Comparison of ENCODE assay signal across 26 cellular contexts in the genomic region with DNA sequence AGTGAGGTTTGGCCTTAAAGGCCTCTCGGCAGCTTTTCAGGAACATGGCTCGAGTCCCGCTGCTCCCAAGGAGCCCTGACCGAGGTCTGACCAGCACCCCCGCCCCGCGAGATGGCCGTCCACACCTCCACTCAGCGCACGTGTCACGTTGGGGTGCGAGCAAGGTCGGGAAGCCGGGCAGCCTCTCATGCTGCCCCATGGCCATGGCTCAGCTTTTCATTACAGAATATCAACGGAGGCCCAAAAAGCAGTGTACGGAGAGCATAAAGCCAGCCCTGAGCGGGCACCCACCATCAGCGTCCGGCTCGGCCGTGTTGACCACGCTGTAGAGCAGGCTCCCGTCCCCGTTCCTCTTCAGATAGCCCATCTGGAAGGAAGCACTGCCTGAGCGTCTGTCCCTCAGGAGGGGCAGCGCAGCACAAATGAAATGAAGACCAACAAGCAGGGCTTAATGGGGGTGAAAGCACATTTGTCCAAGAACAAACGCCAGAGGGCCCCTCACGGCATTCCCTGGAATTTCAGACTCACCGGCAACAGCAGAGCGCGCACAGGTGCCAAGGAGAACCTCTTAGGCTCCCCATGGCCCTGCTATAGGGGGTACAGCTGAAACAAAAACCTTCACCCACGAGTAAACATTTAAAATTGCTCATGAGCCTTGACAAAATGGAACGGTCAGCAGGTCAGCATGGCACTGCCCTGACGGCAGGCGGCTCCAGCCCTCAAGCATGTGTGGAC.
"Had no signal": no experiment of that assay in that cellular context is flagged by ENCODE, and none has a peak within 500 bp of the region (broad histone marks: within the 10 kb centered on the region; RNA-seq: fewer than 3 reads in every experiment).

No MANE protein-coding gene starts in this region.

- DNase-seq: activated B cell treated with CpG ODN at 0.5 μM for 24 hours; activated CD4-positive, alpha-beta T cell treated with anti-CD3 and anti-CD28 coated beads for 1 hour; activated CD4-positive, alpha-beta T cell treated with anti-CD3 and anti-CD28 coated beads, Interleukin-2, amount 10 ng/mL, durations not matched to agents 24 days and 14 days; activated CD4-positive, alpha-beta T cell treated with anti-CD3 and anti-CD28 coated beads, Interleukin-2, amount 50 U/mL, for 48 hours; activated CD8-positive, alpha-beta memory T cell treated with anti-CD3 and anti-CD28 coated beads, Interleukin-2, amount 50 U/mL, for 48 hours; activated gamma-delta T cell; activated naive CD4-positive, alpha-beta T cell treated with anti-CD3 and anti-CD28 coated beads for 36 hours; activated T-cell treated with anti-CD3 and anti-CD28 coated beads, Interleukin-2, amount 50 U/mL, for 1 hour; amygdala; IMR-90; Kasumi-1; KBM-7; NCI-H1048; NCI-H1417; NCI-H2029; NCI-H2107; NCI-H2171 treated with DMSO at 0.1 percent for 48 hours; NCI-H345; NCI-H510A; NCI-H526 treated with DMSO at 0.1 percent for 48 hours; NCI-H82; SIG-M5; T-helper 2 cell; T1000 had no signal

- FAIRE-seq: astrocyte, TTC549 had no signal
